ENCODE assay signal across 38 cellular contexts in genomic region chr2:95575857-95576256, GRCh38. TPM values are rescaled to one million over a fixed set of nuclear protein-coding genes. Genes with fewer than 3 reads are reported as not detected.
"Had no signal": no experiment of that assay in that cellular context is flagged by ENCODE, and none has a peak within 500 bp of the region (broad histone marks: within the 10 kb centered on the region; RNA-seq: fewer than 3 reads in every experiment).

No MANE protein-coding gene starts in this region.

- H3K27me3 ChIP-seq: MG63 had no signal

- H3K4me3 ChIP-seq: MG63 had no signal

- H3K36me3 ChIP-seq: MG63 had no signal

- H3K9me3 ChIP-seq: MG63 had no signal

- DNase-seq: Kasumi-1, MG63, MM.1S, MV-4-11, NCI-H1048, NCI-H1092, NCI-H1092 treated with DMSO at 0.1 percent for 48 hours, NCI-H1105, NCI-H1105 treated with DMSO at 0.1 percent for 48 hours, NCI-H1417, NCI-H1417 treated with DMSO at 0.1 percent for 48 hours, NCI-H1436, NCI-H1436 treated with DMSO at 0.1 percent for 48 hours, NCI-H146, NCI-H1694, NCI-H1694 treated with DMSO at 0.1 percent for 48 hours, NCI-H187, NCI-H187 treated with DMSO at 0.1 percent for 48 hours, NCI-H1930, NCI-H2029, NCI-H2029 treated with DMSO at 0.1 percent for 48 hours, NCI-H2081, NCI-H2081 treated with DMSO at 0.1 percent for 48 hours, NCI-H2107, NCI-H2171, NCI-H2171 treated with DMSO at 0.1 percent for 48 hours, NCI-H2227 treated with DMSO at 0.1 percent for 48 hours, NCI-H226, NCI-H345, NCI-H446, NCI-H446 treated with DMSO at 0.1 percent for 48 hours, NCI-H510A, NCI-H510A treated with DMSO at 0.1 percent for 48 hours, NCI-H524, NCI-H524 treated with DMSO at 0.1 percent for 48 hours had no signal

RNA-seq across cellular contexts. Expression of gene TRIM43, which starts 15.9 kb away (rescaled TPM):
- total RNA-seq: LHCN-M2, M059J, MCF 10A had no signal
